In the genomic region with DNA sequence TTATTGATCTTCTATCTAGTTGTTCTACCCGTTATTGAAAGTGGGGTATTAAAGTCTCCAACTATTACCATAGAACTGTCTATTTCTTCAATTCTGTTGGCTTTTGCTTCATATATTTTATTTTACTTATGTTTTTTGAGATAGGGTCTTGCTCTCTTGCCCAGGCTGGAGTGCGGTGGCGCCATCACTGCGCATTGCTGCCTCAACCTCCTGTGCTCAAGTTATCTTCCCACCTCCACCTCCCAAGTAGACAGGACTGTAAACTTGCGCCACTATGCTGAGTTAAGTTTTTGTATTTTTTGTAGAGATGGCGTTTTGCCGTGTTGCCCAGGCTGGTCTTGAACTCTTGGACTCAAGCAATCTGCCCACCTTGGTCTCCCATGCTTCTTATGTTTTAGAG, we compare ENCODE assay signal across 23 cellular contexts. TPM values are rescaled to one million over a fixed set of nuclear protein-coding genes. Genes with fewer than 3 reads are reported as not detected.
DNase-seq lines count a peak whose midpoint lies in the region; ATAC-seq and TF ChIP-seq lines count a peak whose summit lies in the region.
"Had no signal": no experiment of that assay in that cellular context is flagged by ENCODE, and none has a peak within 500 bp of the region (broad histone marks: within the 10 kb centered on the region; RNA-seq: fewer than 3 reads in every experiment).

No MANE protein-coding gene starts in this region.

- no peak overlapping the region for H2AFZ ChIP-seq in trophoblast cell (ENCODE audit: insufficient read depth, low read length, poor library complexity)

- H2BK12ac ChIP-seq in trophoblast cell (ENCODE audit: low read length): no peak overlapping the region

- H3K27me3 ChIP-seq in breast epithelium: no peaks in the 10 kb centered on the region
- H3K27me3 ChIP-seq in trophoblast cell (ENCODE audit: insufficient read depth, low read length): no peaks in the 10 kb centered on the region
- no peaks in the 10 kb centered on the region for H3K27me3 ChIP-seq in adrenal gland
- H3K27me3 ChIP-seq: BE2C had no signal

- H3K27ac Mint-ChIP-seq in MCF 10A (ENCODE audit: low read depth, unreplicated experiment) (peak overlapping the region; percentile 42), T-helper 17 cell (peak overlapping the region; percentile 63)
- peak overlapping the region; percentile 59 for H3K27ac Mint-ChIP-seq in central memory CD8-positive, alpha-beta T cell (ENCODE audit: low read depth)
- H3K27ac Mint-ChIP-seq: HFFc6 had no signal

- H3K4me2 ChIP-seq in trophoblast cell (ENCODE audit: low read length): no peak overlapping the region
- H3K4me2 ChIP-seq: A549 had no signal

- H3K4me3 Mint-ChIP-seq in MCF 10A (ENCODE audit: unreplicated experiment) (no peak overlapping the region), T-helper 17 cell (no peak overlapping the region)
- H3K4me3 Mint-ChIP-seq in central memory CD8-positive, alpha-beta T cell: no peak overlapping the region
- H3K4me3 Mint-ChIP-seq: HFFc6 had no signal

- H3K79me2 ChIP-seq in trophoblast cell (ENCODE audit: control insufficient read depth, insufficient read depth, low read length, poor library complexity): peaks cover 3% of the 10 kb centered on the region

- H4K91ac ChIP-seq in trophoblast cell (ENCODE audit: low read depth, low read length): no peak overlapping the region

- H3K4me3 ChIP-seq in breast epithelium: no peak overlapping the region
- no peak overlapping the region for H3K4me3 ChIP-seq in trophoblast cell (ENCODE audit: low read depth, low read length)
- no peak overlapping the region for H3K4me3 ChIP-seq in adrenal gland
- H3K4me3 ChIP-seq: A549, HAP-1 had no signal

- POLR2A ChIA-PET in MCF 10A (lab: Yijun Ruan, JAX): no interaction called here

- BruUV-seq in MCF 10A (replicated peaks; lab: Mats Ljungman, UMichigan): no TSS peak

- H3K4me1 Mint-ChIP-seq in MCF 10A (ENCODE audit: insufficient read depth, unreplicated experiment) (no peaks in the 10 kb centered on the region), T-helper 17 cell (peaks cover 22% of the 10 kb centered on the region)
- H3K4me1 Mint-ChIP-seq in central memory CD8-positive, alpha-beta T cell: peaks cover 31% of the 10 kb centered on the region

- WGBS in trophoblast cell (ENCODE audit: extremely low coverage, insufficient coverage, insufficient read length): no CpG with 5 or more reads among the region's 7 CpGs
- WGBS in adrenal gland, 4 donors: 98 to 100% (median 99%) methylated on average over 7 of the region's 7 CpGs

- no peak for DNase-seq in MCF 10A (ENCODE audit: unreplicated experiment)
- DNase-seq in breast epithelium (ENCODE audit: low spot score in 2 of 2): no peak
- DNase-seq in T-helper 17 cell: no peak
- no peak for DNase-seq in central memory CD8-positive, alpha-beta T cell (ENCODE audit: low spot score in 2 of 2)
- DNase-seq in trophoblast cell: no peak
- no peak for DNase-seq in A172 (ENCODE audit: low spot score)
- DNase-seq in NCI-H226: no peak
- no peak for DNase-seq in adrenal gland
- DNase-seq: ACHN; AML-193; BE2C; C1 segment of cervical spinal cord; Calu3; CD4-positive, alpha-beta memory T cell; COR-L47; DMS53; DMS79 treated with DMSO at 0.1 percent for 48 hours; GF-D8; GOT3; HFFc6 had no signal

- H2BK5ac ChIP-seq in trophoblast cell (ENCODE audit: low read depth, low read length, poor library complexity): no peak overlapping the region

- TF ChIP-seq POLR2A in breast epithelium (IDR thresholded peaks at IDR 0.05) (no peak), adrenal gland (IDR thresholded peaks at IDR 0.05) (no peak)

- peak overlapping the region; percentile 33 for H3K4ac ChIP-seq in trophoblast cell (ENCODE audit: low read depth, low read length)

- H3K36me3 ChIP-seq in breast epithelium (no peaks in the 10 kb centered on the region), trophoblast cell (ENCODE audit: control insufficient read depth in 1 of 2, insufficient read depth in 2 of 2, low read length in 2 of 2) (peaks cover 20 to 40% of the 10 kb centered on the region in 2 experiments), adrenal gland (replicated peaks in 1 of 2) (peaks cover 0 to 29% of the 10 kb centered on the region in 2 donors)

- no peak overlapping the region for H3K18ac ChIP-seq in trophoblast cell (ENCODE audit: low read length)

- H2BK120ac ChIP-seq in trophoblast cell (ENCODE audit: insufficient read depth, low read length, poor library complexity): no peak overlapping the region

- H3K79me1 ChIP-seq in trophoblast cell (ENCODE audit: low read length): no peaks in the 10 kb centered on the region

- no peak overlapping the region for H2AK5ac ChIP-seq in trophoblast cell (ENCODE audit: low read length)

- H3K9ac ChIP-seq in trophoblast cell (ENCODE audit: low read length): no peak overlapping the region

- CTCF ChIA-PET in MCF 10A (lab: Yijun Ruan, JAX): interaction anchor here (0.7 kb wide), 1 partner anchor 161 kb away, joined by 5 read pairs; no protein-coding TSS in a partner anchor

- H3K27me3 Mint-ChIP-seq in MCF 10A (ENCODE audit: insufficient read depth, unreplicated experiment) (no peaks in the 10 kb centered on the region), T-helper 17 cell (no peaks in the 10 kb centered on the region)
- H3K27me3 Mint-ChIP-seq in central memory CD8-positive, alpha-beta T cell: no peaks in the 10 kb centered on the region
- H3K27me3 Mint-ChIP-seq: CD4-positive, alpha-beta memory T cell had no signal

- ATAC-seq in T-helper 17 cell: no peak
- ATAC-seq in central memory CD8-positive, alpha-beta T cell (replicated peaks; ENCODE audit: extremely low read depth, poor library complexity, severe bottlenecking): no peak
- ATAC-seq: A549 had no signal

- no peak overlapping the region for H3K14ac ChIP-seq in trophoblast cell (ENCODE audit: low read length)

- H3K27ac ChIP-seq in breast epithelium (no peak overlapping the region), trophoblast cell (ENCODE audit: low read depth, low read length) (no peak overlapping the region), adrenal gland (no peak overlapping the region)
- H3K27ac ChIP-seq: 22Rv1, A549 had no signal

- TF ChIP-seq CTCF in MCF 10A (IDR thresholded peaks at IDR 0.05; ENCODE audit: unreplicated experiment) (no peak), breast epithelium (IDR thresholded peaks at IDR 0.05) (no peak), adrenal gland (IDR thresholded peaks at IDR 0.05) (no peak)

- intact Hi-C loops in MCF 10A (cut with micrococcal nuclease): no loop called here
- intact Hi-C loops in breast epithelium (cut with DNase I; ENCODE audit: low total_unique reads): no loop called here
- intact Hi-C loops in adrenal gland (cut with DNase I): no loop called here

- no peaks in the 10 kb centered on the region for H3K9me3 ChIP-seq in breast epithelium
- no peaks in the 10 kb centered on the region for H3K9me3 ChIP-seq in T-helper 17 cell (ENCODE audit: control insufficient read depth, low read length, poor library complexity, severe bottlenecking)
- H3K9me3 ChIP-seq in trophoblast cell (ENCODE audit: insufficient read depth, low read depth, low read length): peaks cover 5% of the 10 kb centered on the region
- no peaks in the 10 kb centered on the region for H3K9me3 ChIP-seq in adrenal gland (replicated peaks in 1 of 3)
- H3K9me3 ChIP-seq: A549, BE2C, HAP-1 had no signal

- no peak overlapping the region for H3K23ac ChIP-seq in trophoblast cell (ENCODE audit: low read length)

- no peak overlapping the region for H4K8ac ChIP-seq in trophoblast cell (ENCODE audit: low read depth, low read length)

- H3K4me1 ChIP-seq in breast epithelium (no peaks in the 10 kb centered on the region), trophoblast cell (ENCODE audit: control insufficient read depth in 1 of 2, insufficient read depth in 2 of 2, low read length in 2 of 2) (no peaks in the 10 kb centered on the region), adrenal gland (replicated peaks in 1 of 2) (peaks cover 0 to 6% of the 10 kb centered on the region in 2 donors)
- H3K4me1 ChIP-seq: BE2C, HAP-1 had no signal

- peaks cover 78% of the 10 kb centered on the region for H3K36me3 Mint-ChIP-seq in MCF 10A (ENCODE audit: insufficient read depth, unreplicated experiment)
- H3K36me3 Mint-ChIP-seq in T-helper 17 cell (ENCODE audit: low read depth): peaks cover 10% of the 10 kb centered on the region
- peaks cover 52% of the 10 kb centered on the region for H3K36me3 Mint-ChIP-seq in central memory CD8-positive, alpha-beta T cell (ENCODE audit: insufficient read depth)

- no peak overlapping the region for H4K12ac ChIP-seq in trophoblast cell (ENCODE audit: low read depth, low read length)

- H3K9me3 Mint-ChIP-seq in MCF 10A (ENCODE audit: unreplicated experiment): no peaks in the 10 kb centered on the region
- no peaks in the 10 kb centered on the region for H3K9me3 Mint-ChIP-seq in central memory CD8-positive, alpha-beta T cell
- H3K9me3 Mint-ChIP-seq: CD4-positive, alpha-beta memory T cell; HFFc6 had no signal

RNA-seq across cellular contexts. Expression of gene SNAPC3, which starts 16.2 kb away (rescaled TPM):
- total RNA-seq in MCF 10A (2022) (20.7 and 21.9 TPM in 2 replicates), breast epithelium (10 to 100 TPM; 28.3 to 38.1 (median 33.4) TPM), T-helper 17 cell (10 to 100 TPM in 1 of 2 donors, 1 to 10 TPM in 1; 9.1 to 12.0 TPM), adrenal gland (10 to 100 TPM; 25.8 to 62.2 (median 41.1) TPM)
- polyA plus RNA-seq in trophoblast cell (2013): 25.1 and 25.6 TPM in 2 replicates
- 32.1 and 33.0 TPM in 2 replicates for total RNA-seq in A172 (2014; rRNA removed; shearing (Covaris generic))
- polyA plus RNA-seq in adrenal gland: 10 to 100 TPM in 2 of 3 donors, 1 to 10 TPM in 1; 9.8 to 48.9 (median 21.6) TPM
